Comparison of ENCODE assay signal across 9 cellular contexts in genomic region chr4:21386166-21386780, GRCh38.
"Had no signal": no experiment of that assay in that cellular context is flagged by ENCODE, and none has a peak within 500 bp of the region (broad histone marks: within the 10 kb centered on the region; RNA-seq: fewer than 3 reads in every experiment).

No MANE protein-coding gene starts in this region.

- H3K9me3 ChIP-seq: HAP-1 had no signal

- ATAC-seq: HCT116, HepG2 had no signal

- H2AFZ ChIP-seq: GM23248 had no signal

- DNase-seq: GM23248, GOT3, H7, HFFc6, IMR-90 had no signal

- H3K4me3 ChIP-seq: GM23248, HAP-1 had no signal

- H3K27ac ChIP-seq: GM23248, HL-60 had no signal

- H3K36me3 ChIP-seq: HAP-1 had no signal

- H3K4me1 ChIP-seq: HAP-1 had no signal

- H3K9ac ChIP-seq: GM23248 had no signal
